ENCODE assay signal across 2 cellular contexts in the genomic region with DNA sequence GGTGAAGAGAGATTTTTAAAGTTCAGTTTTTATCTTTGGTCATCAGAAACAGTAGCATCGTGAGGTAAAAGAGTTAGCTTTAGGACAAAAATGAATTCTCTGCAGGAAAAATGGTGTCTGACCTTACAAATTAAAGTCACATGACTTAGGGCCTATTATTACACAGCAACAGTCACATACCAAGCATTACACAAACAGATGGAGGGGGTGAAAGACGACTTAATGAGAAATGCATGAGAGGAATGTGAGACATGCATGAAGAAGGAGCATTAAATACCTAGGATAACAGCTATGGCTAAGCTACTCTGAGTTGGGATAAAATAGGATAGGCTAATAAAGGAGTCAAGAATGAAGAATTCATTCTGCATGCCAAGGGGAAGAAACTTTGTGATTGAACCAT.
A peak's percentile ranks its signal among the peaks of the same experiment; 100 is the strongest.
TF ChIP-seq lines count a peak whose summit lies in the region.

No MANE protein-coding gene starts in this region.

TF ChIP-seq in GM23338, 12 proteins besides CTCF, POLR2A, EP300 and RAD21 (continued from another document):
- TF ChIP-seq STAT1 (IDR thresholded peaks at IDR 0.05; ENCODE audit: unreplicated experiment) (no peak), ZNF114 (CRISPR knock-in tag; IDR thresholded peaks at IDR 0.05) (no peak), NANOG (IDR thresholded peaks at IDR 0.05; ENCODE audit: borderline replicate concordance) (no peak), CREB1 (CRISPR knock-in tag; IDR thresholded peaks at IDR 0.05; ENCODE audit: low read depth) (no peak), JUNB (IDR thresholded peaks at IDR 0.05; ENCODE audit: unreplicated experiment) (no peak), ZNF331 (CRISPR knock-in tag; IDR thresholded peaks at IDR 0.05; ENCODE audit: low read depth) (no peak), POLR2AphosphoS5 (IDR thresholded peaks at IDR 0.05; ENCODE audit: low read depth) (no peak)
- TF ChIP-seq, protein P1, sequence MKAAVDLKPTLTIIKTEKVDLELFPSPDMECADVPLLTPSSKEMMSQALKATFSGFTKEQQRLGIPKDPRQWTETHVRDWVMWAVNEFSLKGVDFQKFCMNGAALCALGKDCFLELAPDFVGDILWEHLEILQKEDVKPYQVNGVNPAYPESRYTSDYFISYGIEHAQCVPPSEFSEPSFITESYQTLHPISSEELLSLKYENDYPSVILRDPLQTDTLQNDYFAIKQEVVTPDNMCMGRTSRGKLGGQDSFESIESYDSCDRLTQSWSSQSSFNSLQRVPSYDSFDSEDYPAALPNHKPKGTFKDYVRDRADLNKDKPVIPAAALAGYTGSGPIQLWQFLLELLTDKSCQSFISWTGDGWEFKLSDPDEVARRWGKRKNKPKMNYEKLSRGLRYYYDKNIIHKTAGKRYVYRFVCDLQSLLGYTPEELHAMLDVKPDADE (IDR thresholded peaks at IDR 0.05): no peak
- TF ChIP-seq, protein P2, sequence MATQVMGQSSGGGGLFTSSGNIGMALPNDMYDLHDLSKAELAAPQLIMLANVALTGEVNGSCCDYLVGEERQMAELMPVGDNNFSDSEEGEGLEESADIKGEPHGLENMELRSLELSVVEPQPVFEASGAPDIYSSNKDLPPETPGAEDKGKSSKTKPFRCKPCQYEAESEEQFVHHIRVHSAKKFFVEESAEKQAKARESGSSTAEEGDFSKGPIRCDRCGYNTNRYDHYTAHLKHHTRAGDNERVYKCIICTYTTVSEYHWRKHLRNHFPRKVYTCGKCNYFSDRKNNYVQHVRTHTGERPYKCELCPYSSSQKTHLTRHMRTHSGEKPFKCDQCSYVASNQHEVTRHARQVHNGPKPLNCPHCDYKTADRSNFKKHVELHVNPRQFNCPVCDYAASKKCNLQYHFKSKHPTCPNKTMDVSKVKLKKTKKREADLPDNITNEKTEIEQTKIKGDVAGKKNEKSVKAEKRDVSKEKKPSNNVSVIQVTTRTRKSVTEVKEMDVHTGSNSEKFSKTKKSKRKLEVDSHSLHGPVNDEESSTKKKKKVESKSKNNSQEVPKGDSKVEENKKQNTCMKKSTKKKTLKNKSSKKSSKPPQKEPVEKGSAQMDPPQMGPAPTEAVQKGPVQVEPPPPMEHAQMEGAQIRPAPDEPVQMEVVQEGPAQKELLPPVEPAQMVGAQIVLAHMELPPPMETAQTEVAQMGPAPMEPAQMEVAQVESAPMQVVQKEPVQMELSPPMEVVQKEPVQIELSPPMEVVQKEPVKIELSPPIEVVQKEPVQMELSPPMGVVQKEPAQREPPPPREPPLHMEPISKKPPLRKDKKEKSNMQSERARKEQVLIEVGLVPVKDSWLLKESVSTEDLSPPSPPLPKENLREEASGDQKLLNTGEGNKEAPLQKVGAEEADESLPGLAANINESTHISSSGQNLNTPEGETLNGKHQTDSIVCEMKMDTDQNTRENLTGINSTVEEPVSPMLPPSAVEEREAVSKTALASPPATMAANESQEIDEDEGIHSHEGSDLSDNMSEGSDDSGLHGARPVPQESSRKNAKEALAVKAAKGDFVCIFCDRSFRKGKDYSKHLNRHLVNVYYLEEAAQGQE (IDR thresholded peaks at IDR 0.05; ENCODE audit: unreplicated experiment): no peak
- TF ChIP-seq, protein P3, sequence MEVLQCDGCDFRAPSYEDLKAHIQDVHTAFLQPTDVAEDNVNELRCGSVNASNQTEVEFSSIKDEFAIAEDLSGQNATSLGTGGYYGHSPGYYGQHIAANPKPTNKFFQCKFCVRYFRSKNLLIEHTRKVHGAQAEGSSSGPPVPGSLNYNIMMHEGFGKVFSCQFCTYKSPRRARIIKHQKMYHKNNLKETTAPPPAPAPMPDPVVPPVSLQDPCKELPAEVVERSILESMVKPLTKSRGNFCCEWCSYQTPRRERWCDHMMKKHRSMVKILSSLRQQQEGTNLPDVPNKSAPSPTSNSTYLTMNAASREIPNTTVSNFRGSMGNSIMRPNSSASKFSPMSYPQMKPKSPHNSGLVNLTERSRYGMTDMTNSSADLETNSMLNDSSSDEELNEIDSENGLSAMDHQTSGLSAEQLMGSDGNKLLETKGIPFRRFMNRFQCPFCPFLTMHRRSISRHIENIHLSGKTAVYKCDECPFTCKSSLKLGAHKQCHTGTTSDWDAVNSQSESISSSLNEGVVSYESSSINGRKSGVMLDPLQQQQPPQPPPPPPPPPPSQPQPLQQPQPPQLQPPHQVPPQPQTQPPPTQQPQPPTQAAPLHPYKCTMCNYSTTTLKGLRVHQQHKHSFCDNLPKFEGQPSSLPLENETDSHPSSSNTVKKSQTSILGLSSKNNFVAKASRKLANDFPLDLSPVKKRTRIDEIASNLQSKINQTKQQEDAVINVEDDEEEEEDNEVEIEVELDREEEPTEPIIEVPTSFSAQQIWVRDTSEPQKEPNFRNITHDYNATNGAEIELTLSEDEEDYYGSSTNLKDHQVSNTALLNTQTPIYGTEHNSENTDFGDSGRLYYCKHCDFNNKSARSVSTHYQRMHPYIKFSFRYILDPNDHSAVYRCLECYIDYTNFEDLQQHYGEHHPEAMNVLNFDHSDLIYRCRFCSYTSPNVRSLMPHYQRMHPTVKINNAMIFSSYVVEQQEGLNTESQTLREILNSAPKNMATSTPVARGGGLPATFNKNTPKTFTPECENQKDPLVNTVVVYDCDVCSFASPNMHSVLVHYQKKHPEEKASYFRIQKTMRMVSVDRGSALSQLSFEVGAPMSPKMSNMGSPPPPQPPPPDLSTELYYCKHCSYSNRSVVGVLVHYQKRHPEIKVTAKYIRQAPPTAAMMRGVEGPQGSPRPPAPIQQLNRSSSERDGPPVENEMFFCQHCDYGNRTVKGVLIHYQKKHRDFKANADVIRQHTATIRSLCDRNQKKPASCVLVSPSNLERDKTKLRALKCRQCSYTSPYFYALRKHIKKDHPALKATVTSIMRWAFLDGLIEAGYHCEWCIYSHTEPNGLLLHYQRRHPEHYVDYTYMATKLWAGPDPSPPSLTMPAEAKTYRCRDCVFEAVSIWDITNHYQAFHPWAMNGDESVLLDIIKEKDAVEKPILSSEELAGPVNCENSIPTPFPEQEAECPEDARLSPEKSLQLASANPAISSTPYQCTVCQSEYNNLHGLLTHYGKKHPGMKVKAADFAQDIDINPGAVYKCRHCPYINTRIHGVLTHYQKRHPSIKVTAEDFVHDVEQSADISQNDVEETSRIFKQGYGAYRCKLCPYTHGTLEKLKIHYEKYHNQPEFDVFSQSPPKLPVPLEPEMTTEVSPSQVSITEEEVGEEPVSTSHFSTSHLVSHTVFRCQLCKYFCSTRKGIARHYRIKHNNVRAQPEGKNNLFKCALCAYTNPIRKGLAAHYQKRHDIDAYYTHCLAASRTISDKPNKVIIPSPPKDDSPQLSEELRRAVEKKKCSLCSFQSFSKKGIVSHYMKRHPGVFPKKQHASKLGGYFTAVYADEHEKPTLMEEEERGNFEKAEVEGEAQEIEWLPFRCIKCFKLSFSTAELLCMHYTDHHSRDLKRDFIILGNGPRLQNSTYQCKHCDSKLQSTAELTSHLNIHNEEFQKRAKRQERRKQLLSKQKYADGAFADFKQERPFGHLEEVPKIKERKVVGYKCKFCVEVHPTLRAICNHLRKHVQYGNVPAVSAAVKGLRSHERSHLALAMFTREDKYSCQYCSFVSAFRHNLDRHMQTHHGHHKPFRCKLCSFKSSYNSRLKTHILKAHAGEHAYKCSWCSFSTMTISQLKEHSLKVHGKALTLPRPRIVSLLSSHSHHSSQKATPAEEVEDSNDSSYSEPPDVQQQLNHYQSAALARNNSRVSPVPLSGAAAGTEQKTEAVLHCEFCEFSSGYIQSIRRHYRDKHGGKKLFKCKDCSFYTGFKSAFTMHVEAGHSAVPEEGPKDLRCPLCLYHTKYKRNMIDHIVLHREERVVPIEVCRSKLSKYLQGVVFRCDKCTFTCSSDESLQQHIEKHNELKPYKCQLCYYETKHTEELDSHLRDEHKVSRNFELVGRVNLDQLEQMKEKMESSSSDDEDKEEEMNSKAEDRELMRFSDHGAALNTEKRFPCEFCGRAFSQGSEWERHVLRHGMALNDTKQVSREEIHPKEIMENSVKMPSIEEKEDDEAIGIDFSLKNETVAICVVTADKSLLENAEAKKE (CRISPR knock-in tag; IDR thresholded peaks at IDR 0.05): no peak

TF ChIP-seq in SK-N-SH, 30 proteins besides CTCF, POLR2A, EP300 and RAD21 (continued from another document):
- TF ChIP-seq GABPA (IDR thresholded peaks at IDR 0.05; ENCODE audit: low read depth) (no peak), FOXJ3 (CRISPR knock-in tag; IDR thresholded peaks at IDR 0.05) (no peak), JUND (IDR thresholded peaks at IDR 0.05) (peak; percentile 52), NFIC (IDR thresholded peaks at IDR 0.05; ENCODE audit: borderline replicate concordance) (peak; percentile 27; the same call in 1 of the 2 replicates), FOSL2 (IDR thresholded peaks at IDR 0.05; ENCODE audit: borderline replicate concordance, low read depth) (peak; percentile 46; the same call in 1 of the 2 replicates), MEF2A (IDR thresholded peaks at IDR 0.05; ENCODE audit: borderline replicate concordance, low read depth) (peak; percentile 36; the same call in 1 of the 2 replicates)
- TF ChIP-seq, protein P4, sequence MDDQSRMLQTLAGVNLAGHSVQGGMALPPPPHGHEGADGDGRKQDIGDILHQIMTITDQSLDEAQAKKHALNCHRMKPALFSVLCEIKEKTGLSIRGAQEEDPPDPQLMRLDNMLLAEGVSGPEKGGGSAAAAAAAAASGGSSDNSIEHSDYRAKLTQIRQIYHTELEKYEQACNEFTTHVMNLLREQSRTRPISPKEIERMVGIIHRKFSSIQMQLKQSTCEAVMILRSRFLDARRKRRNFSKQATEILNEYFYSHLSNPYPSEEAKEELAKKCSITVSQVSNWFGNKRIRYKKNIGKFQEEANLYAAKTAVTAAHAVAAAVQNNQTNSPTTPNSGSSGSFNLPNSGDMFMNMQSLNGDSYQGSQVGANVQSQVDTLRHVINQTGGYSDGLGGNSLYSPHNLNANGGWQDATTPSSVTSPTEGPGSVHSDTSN (IDR thresholded peaks at IDR 0.05): peak; percentile 34; the same call in 1 of the 2 replicates
- TF ChIP-seq, protein P5, sequence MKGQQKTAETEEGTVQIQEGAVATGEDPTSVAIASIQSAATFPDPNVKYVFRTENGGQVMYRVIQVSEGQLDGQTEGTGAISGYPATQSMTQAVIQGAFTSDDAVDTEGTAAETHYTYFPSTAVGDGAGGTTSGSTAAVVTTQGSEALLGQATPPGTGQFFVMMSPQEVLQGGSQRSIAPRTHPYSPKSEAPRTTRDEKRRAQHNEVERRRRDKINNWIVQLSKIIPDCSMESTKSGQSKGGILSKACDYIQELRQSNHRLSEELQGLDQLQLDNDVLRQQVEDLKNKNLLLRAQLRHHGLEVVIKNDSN (IDR thresholded peaks at IDR 0.05; ENCODE audit: borderline replicate concordance, low read depth): peak; percentile 68; the same call in 1 of the 2 replicates
- TF ChIP-seq, protein P6, sequence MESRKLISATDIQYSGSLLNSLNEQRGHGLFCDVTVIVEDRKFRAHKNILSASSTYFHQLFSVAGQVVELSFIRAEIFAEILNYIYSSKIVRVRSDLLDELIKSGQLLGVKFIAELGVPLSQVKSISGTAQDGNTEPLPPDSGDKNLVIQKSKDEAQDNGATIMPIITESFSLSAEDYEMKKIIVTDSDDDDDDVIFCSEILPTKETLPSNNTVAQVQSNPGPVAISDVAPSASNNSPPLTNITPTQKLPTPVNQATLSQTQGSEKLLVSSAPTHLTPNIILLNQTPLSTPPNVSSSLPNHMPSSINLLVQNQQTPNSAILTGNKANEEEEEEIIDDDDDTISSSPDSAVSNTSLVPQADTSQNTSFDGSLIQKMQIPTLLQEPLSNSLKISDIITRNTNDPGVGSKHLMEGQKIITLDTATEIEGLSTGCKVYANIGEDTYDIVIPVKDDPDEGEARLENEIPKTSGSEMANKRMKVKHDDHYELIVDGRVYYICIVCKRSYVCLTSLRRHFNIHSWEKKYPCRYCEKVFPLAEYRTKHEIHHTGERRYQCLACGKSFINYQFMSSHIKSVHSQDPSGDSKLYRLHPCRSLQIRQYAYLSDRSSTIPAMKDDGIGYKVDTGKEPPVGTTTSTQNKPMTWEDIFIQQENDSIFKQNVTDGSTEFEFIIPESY (IDR thresholded peaks at IDR 0.05; ENCODE audit: borderline replicate concordance, low read depth): 0 out of 2 replicates have a peak, but pooled peaks have one; percentile 11
- TF ChIP-seq, protein P7, sequence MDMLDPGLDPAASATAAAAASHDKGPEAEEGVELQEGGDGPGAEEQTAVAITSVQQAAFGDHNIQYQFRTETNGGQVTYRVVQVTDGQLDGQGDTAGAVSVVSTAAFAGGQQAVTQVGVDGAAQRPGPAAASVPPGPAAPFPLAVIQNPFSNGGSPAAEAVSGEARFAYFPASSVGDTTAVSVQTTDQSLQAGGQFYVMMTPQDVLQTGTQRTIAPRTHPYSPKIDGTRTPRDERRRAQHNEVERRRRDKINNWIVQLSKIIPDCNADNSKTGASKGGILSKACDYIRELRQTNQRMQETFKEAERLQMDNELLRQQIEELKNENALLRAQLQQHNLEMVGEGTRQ (IDR thresholded peaks at IDR 0.05; ENCODE audit: borderline replicate concordance, low read depth, low read length): no peak
- TF ChIP-seq, protein P8, sequence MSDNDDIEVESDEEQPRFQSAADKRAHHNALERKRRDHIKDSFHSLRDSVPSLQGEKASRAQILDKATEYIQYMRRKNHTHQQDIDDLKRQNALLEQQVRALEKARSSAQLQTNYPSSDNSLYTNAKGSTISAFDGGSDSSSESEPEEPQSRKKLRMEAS (IDR thresholded peaks at IDR 0.05; ENCODE audit: low read depth): 0 out of 2 replicates have a peak, but pooled peaks have one; percentile 20
